ENCODE assay signal across 15 cellular contexts in the genomic region with DNA sequence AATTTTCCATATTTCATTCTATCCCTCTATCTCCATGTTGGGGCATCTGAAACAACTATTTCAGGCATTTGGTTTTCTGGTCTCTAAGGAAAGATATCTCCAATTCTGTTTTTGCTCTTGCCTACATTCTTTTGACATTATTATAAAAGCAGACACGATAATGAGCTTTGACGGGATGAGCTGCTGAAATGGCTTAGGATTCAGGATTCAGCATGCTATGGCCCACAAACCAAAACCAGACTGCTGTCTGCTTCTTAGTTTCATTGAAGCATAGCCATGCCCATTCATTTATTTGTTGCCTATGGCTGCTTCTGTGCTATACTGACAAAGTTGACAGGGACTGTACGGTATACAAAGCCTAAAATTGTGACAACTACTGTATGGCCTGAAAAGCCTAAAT. TPM values are rescaled to one million over a fixed set of nuclear protein-coding genes. Genes with fewer than 3 reads are reported as not detected.
DNase-seq lines count a peak whose midpoint lies in the region; ATAC-seq and TF ChIP-seq lines count a peak whose summit lies in the region.
"Had no signal": no experiment of that assay in that cellular context is flagged by ENCODE, and none has a peak within 500 bp of the region (broad histone marks: within the 10 kb centered on the region; RNA-seq: fewer than 3 reads in every experiment).

No MANE protein-coding gene starts in this region.

- peak overlapping the region; percentile 4; the same call in 1 of the 2 replicates for H3K4me3 ChIP-seq in PC-3 (ENCODE audit: low read length)
- H3K4me3 ChIP-seq in astrocyte of the spinal cord (ENCODE audit: low read depth, low read length), result no peak overlapping the region
- no peak overlapping the region for H3K4me3 ChIP-seq in left lung
- H3K4me3 ChIP-seq: cardiac muscle cell, esophagus muscularis mucosa, right atrium auricular region had no signal

- DNase-seq in AG20443 (ENCODE audit: low spot score) (peak; percentile 17), PC-3 (no peak), astrocyte of the spinal cord (ENCODE audit: low read depth, low spot score) (peak; percentile 52), left lung (no peak), KBM-7 (no peak), NCI-H526 treated with DMSO at 0.1 percent for 48 hours (lab: John Stamatoyannopoulos, UW) (no peak), SK-N-DZ (ENCODE audit: low spot score) (no peak)
- no peak for DNase-seq in activated CD4-positive, alpha-beta T cell treated with anti-CD3 and anti-CD28 coated beads for 48 hours
- DNase-seq: NCI-H2029 treated with DMSO at 0.1 percent for 48 hours, NCI-H524, WERI-Rb-1 had no signal

- H3K9me2 ChIP-seq in PC-3 (replicated peaks; ENCODE audit: low read length), result no peaks in the 10 kb centered on the region

- no peaks in the 10 kb centered on the region for H3K9me3 ChIP-seq in PC-3 (ENCODE audit: low read length)
- H3K9me3 ChIP-seq in left lung, result no peaks in the 10 kb centered on the region
- H3K9me3 ChIP-seq: esophagus muscularis mucosa, right atrium auricular region had no signal

- no peak; the same call in 1 of the 2 replicates for ATAC-seq in PC-3
- peak; percentile 6 for ATAC-seq in left lung
- ATAC-seq: HepG2 had no signal

- in situ Hi-C loops in astrocyte of the spinal cord (cut with HindIII; ENCODE audit: low sequenced_read_pairs) (no loop called here), KBM-7 (cut with MboI; ENCODE audit: low pct_unique_long_range_greater_than_20kb, low sequenced_read_pairs) (no loop called here)

- POLR2A ChIA-PET in PC-3 (lab: Charles Lee; ENCODE audit: unreplicated experiment), result interaction anchor here (0.7 kb wide), 1 partner anchor 72 kb away, joined by 3 read pairs; no protein-coding TSS in a partner anchor

- H2AFZ ChIP-seq in PC-3 (ENCODE audit: low read length), result no peak overlapping the region

- CTCF ChIA-PET in PC-3 (lab: Charles Lee), result interaction anchor here (0.5 to 0.6 kb wide), 3 partner anchors 29 to 454 kb away, joined by 3 to 4 read pairs (median 4); no protein-coding TSS in a partner anchor

- peaks cover 85% of the 10 kb centered on the region for H3K4me1 ChIP-seq in PC-3 (ENCODE audit: insufficient read depth, low read length)
- peaks cover 0 to 5% of the 10 kb centered on the region in 2 donors for H3K4me1 ChIP-seq in left lung

- no peaks in the 10 kb centered on the region for H3K79me2 ChIP-seq in PC-3 (ENCODE audit: low read length)

- peak overlapping the region; percentile 68 for H3K4me2 ChIP-seq in PC-3 (ENCODE audit: low read length)

- peak overlapping the region; percentile 54 for H3K9ac ChIP-seq in PC-3 (ENCODE audit: low read length)

- TF ChIP-seq CTCF in PC-3 (conservative IDR thresholded peaks at IDR 0.05; ENCODE audit: low read depth, low read length), result no peak
- TF ChIP-seq CTCF in astrocyte of the spinal cord (IDR thresholded peaks at IDR 0.05; ENCODE audit: low read depth, low read length), result no peak
- TF ChIP-seq CTCF in left lung (IDR thresholded peaks at IDR 0.05), result no peak

- H4K20me1 ChIP-seq in PC-3 (ENCODE audit: low read length), result no peaks in the 10 kb centered on the region

- intact Hi-C loops in PC-3 (cut with micrococcal nuclease) (loop anchor here (1.0 to 5.0 kb wide), 2 partner anchors 42 to 104 kb away; partner anchors contain the start of gene GLS), left lung (cut with DNase I) (no loop called here)

- H3K27ac ChIP-seq in PC-3 (ENCODE audit: low read length) (peak overlapping the region; percentile 89), left lung (peak overlapping the region in 1 of 2 donors; percentile 5)
- H3K27ac ChIP-seq: cardiac muscle cell, esophagus muscularis mucosa, right atrium auricular region, WERI-Rb-1 had no signal

- H3K36me3 ChIP-seq in PC-3 (ENCODE audit: low read depth, low read length), result no peaks in the 10 kb centered on the region
- no peaks in the 10 kb centered on the region for H3K36me3 ChIP-seq in left lung
- H3K36me3 ChIP-seq: cardiac muscle cell, esophagus muscularis mucosa, right atrium auricular region, WERI-Rb-1 had no signal

- H3K27me3 ChIP-seq in PC-3 (ENCODE audit: low read length) (no peaks in the 10 kb centered on the region), left lung (no peaks in the 10 kb centered on the region)
- H3K27me3 ChIP-seq: cardiac muscle cell, esophagus muscularis mucosa, right atrium auricular region had no signal

- no TSS peak for BruUV-seq in PC-3 (replicated peaks; lab: Mats Ljungman, UMichigan)

- peaks cover 16% of the 10 kb centered on the region for H3F3A ChIP-seq in PC-3 (ENCODE audit: low read length, unreplicated experiment)

RNA-seq across cellular contexts. Expression of gene GLS, which starts 42.6 kb away (rescaled TPM):
- total RNA-seq in PC-3 (2014; rRNA removed) (67.4 and 71.9 TPM in 2 replicates), left lung (100 to 1,000 TPM; 192 to 346 TPM)
- 52.6 and 63.5 TPM in 2 replicates for polyA plus RNA-seq in SK-N-DZ (2014; cell fraction: cytosol; rRNA removed)
- 85.3 and 121 TPM in 2 replicates for polyA plus RNA-seq in SK-N-DZ (2014; cell fraction: nucleus; rRNA removed)

Comparison
In these comparisons a context has a peak if more than half of its experiments do, and no peak if none do; other contexts are left out.
1. DNase-seq: peak in AG20443 (single experiment) and astrocyte of the spinal cord (single experiment); none in PC-3 (single experiment), left lung (0 of 2), activated CD4-positive, alpha-beta T cell treated with anti-CD3 and anti-CD28 coated beads for 48 hours (single experiment), KBM-7 (single experiment), NCI-H526 treated with DMSO at 0.1 percent for 48 hours (single experiment) and SK-N-DZ (single experiment).